In genomic region chr5:139881145-139881733, GRCh38 we compare ENCODE assay signal across 1 cellular context.
TF ChIP-seq lines count a peak whose summit lies in the region.

No MANE protein-coding gene starts in this region.

TF ChIP-seq in H1, 55 proteins besides CTCF, POLR2A, EP300 and RAD21:
- TF ChIP-seq BRCA1 (IDR thresholded peaks at IDR 0.05; ENCODE audit: low read depth, low read length) = no peak
- no peak for TF ChIP-seq HDAC2 (IDR thresholded peaks at IDR 0.05; ENCODE audit: borderline replicate concordance in 1 of 2, low read depth in 2 of 2, low read length in 2 of 2)
- no peak for TF ChIP-seq SIN3A (conservative IDR thresholded peaks at IDR 0.05 in 1 of 2, IDR thresholded peaks at IDR 0.05 in 1 of 2; ENCODE audit: low read depth in 1 of 2, low read length in 2 of 2)
- TF ChIP-seq NRF1 (IDR thresholded peaks at IDR 0.05; ENCODE audit: low read depth, low read length) = no peak
- no peak for TF ChIP-seq KDM1A (IDR thresholded peaks at IDR 0.05; ENCODE audit: borderline replicate concordance, low read length)
- TF ChIP-seq TBP (IDR thresholded peaks at IDR 0.05; ENCODE audit: low read depth, low read length) = no peak
- TF ChIP-seq RBBP5 (IDR thresholded peaks at IDR 0.05; ENCODE audit: borderline replicate concordance, low read depth, low read length) = no peak
- TF ChIP-seq EGR1 (IDR thresholded peaks at IDR 0.05; ENCODE audit: borderline replicate concordance, low read depth, low read length) = no peak
- TF ChIP-seq CBX8 (IDR thresholded peaks at IDR 0.05; ENCODE audit: borderline replicate concordance, low read depth, low read length) = no peak
- TF ChIP-seq BACH1 (IDR thresholded peaks at IDR 0.05; ENCODE audit: low read length) = no peak
